8 cellular contexts compared by ENCODE assay signal in genomic region chr16:10918294-10919002, GRCh38. TPM values are rescaled to one million over a fixed set of nuclear protein-coding genes. Genes with fewer than 3 reads are reported as not detected.
DNase-seq lines count a peak whose midpoint lies in the region; ATAC-seq lines count a peak whose summit lies in the region.

No MANE protein-coding gene starts in this region.

- ATAC-seq in HG03135 (IDR thresholded peaks at IDR 0.05; ENCODE audit: unreplicated experiment) (peak; percentile 52), GM18858 (IDR thresholded peaks at IDR 0.05; ENCODE audit: unreplicated experiment) (no peak)

- DNase-seq in DMS53 treated with DMSO at 0.1 percent for 48 hours (lab: John Stamatoyannopoulos, UW; ENCODE audit: unreplicated experiment) (peak; percentile 78), NCI-H526 treated with DMSO at 0.1 percent for 48 hours (lab: John Stamatoyannopoulos, UW) (peak; percentile 79), ecto neural progenitor cell (ENCODE audit: low spot score) (peak; percentile 92), lung microvascular endothelial cell (ENCODE audit: low read depth in 2 of 2) (peak; percentile 92 to 96)
- peak; percentile 72 to 74 for DNase-seq in activated CD4-positive, alpha-beta T cell treated with anti-CD3 and anti-CD28 coated beads, Interleukin-2, amount 50 U/mL, for 24 hours (ENCODE audit: low read depth in 1 of 2, low spot score in 1 of 2)
- peak; percentile 62 to 70 (median 64) for DNase-seq in stimulated activated CD4-positive, alpha-beta T cell treated with anti-CD3 and anti-CD28 coated beads, TNF-alpha, amount 100 ng/mL, for 4 hours (ENCODE audit: low read depth in 3 of 3)

RNA-seq across cellular contexts. Expression of gene DEXI, which starts 23.8 kb away (rescaled TPM):
- 31.4 and 62.3 TPM in 2 replicates for total RNA-seq in lung microvascular endothelial cell

RNA-seq across cellular contexts. Expression of gene CLEC16A, which starts 25.9 kb away (rescaled TPM):
- total RNA-seq in lung microvascular endothelial cell: 10.5 and 23.4 TPM in 2 replicates

RNA-seq across cellular contexts. Expression of gene CIITA, which starts 41.4 kb away (rescaled TPM):
- under 0.01 TPM in 1 of 2 replicates, not detected in the other for total RNA-seq in lung microvascular endothelial cell
